14 cellular contexts compared by ENCODE assay signal in genomic region chr14:97854918-97855317, GRCh38.
DNase-seq lines count a peak whose midpoint lies in the region; TF ChIP-seq lines count a peak whose summit lies in the region.
"Had no signal": no experiment of that assay in that cellular context is flagged by ENCODE, and none has a peak within 500 bp of the region (broad histone marks: within the 10 kb centered on the region; RNA-seq: fewer than 3 reads in every experiment).

No MANE protein-coding gene starts in this region.

- H3K9me3 Mint-ChIP-seq in H9 (no peaks in the 10 kb centered on the region), endodermal cell (no peaks in the 10 kb centered on the region)
- H3K9me3 Mint-ChIP-seq: CD8-positive, alpha-beta T cell had no signal

- no peaks in the 10 kb centered on the region for H3K23me2 ChIP-seq in H9 (ENCODE audit: insufficient read length, low read depth, low read length, poor library complexity, severe bottlenecking)

- H3K27me3 Mint-ChIP-seq in H9 (ENCODE audit: low read depth) (no peaks in the 10 kb centered on the region), endodermal cell (ENCODE audit: insufficient read depth) (peaks cover 23% of the 10 kb centered on the region)
- H3K27me3 Mint-ChIP-seq: B cell had no signal

- no peaks in the 10 kb centered on the region for H3K36me3 Mint-ChIP-seq in H9 (ENCODE audit: insufficient read depth in 1 of 3, low read depth in 3 of 3)
- no peaks in the 10 kb centered on the region for H3K36me3 Mint-ChIP-seq in endodermal cell (ENCODE audit: low read depth)
- H3K36me3 Mint-ChIP-seq: CD8-positive, alpha-beta T cell had no signal

- H3K4me3 ChIP-seq in endodermal cell (ENCODE audit: low read length) (no peak overlapping the region), mesendoderm (ENCODE audit: low read length) (no peak overlapping the region)
- H3K4me3 ChIP-seq: BLaER1 treated with 17β-estradiol and CSF1 and Interleukin-3, amounts not matched to agents 10 nM and 100 nM; GM12878 had no signal

- H3K79me1 ChIP-seq in H9 (ENCODE audit: insufficient read depth, low read depth, low read length, poor library complexity, severe bottlenecking) (no peaks in the 10 kb centered on the region), mesendoderm (ENCODE audit: low read length) (no peaks in the 10 kb centered on the region)

- H3K36me3 ChIP-seq in endodermal cell (ENCODE audit: control insufficient read depth, insufficient read depth, low read length) = no peaks in the 10 kb centered on the region
- no peaks in the 10 kb centered on the region for H3K36me3 ChIP-seq in mesendoderm (ENCODE audit: control insufficient read depth, insufficient read depth, low read length)
- H3K36me3 ChIP-seq: BLaER1 treated with 17β-estradiol and CSF1 and Interleukin-3, amounts not matched to agents 10 nM and 100 nM had no signal

- no peaks in the 10 kb centered on the region for H4K20me1 ChIP-seq in H9 (ENCODE audit: control insufficient read depth, insufficient read depth, insufficient read length)
- H4K20me1 ChIP-seq: BLaER1 treated with 17β-estradiol and CSF1 and Interleukin-3, amounts not matched to agents 10 nM and 100 nM had no signal

- H3K56ac ChIP-seq in H9 (ENCODE audit: insufficient read length, low read depth, low read length) (no peak overlapping the region), mesendoderm (ENCODE audit: low read length) (no peak overlapping the region)

- TF ChIP-seq CTCF in H9 (conservative IDR thresholded peaks at IDR 0.05) = no peak
- no peak for TF ChIP-seq CTCF in endodermal cell (conservative IDR thresholded peaks at IDR 0.05)

- H4K5ac ChIP-seq in H9 (ENCODE audit: insufficient read length, low read depth, low read length) = no peak overlapping the region
- no peak overlapping the region for H4K5ac ChIP-seq in mesendoderm (ENCODE audit: low read length)

- no peak overlapping the region for H2AK5ac ChIP-seq in H9 (ENCODE audit: insufficient read length, low read length)
- H2AK5ac ChIP-seq in mesendoderm (ENCODE audit: low read length) = no peak overlapping the region

- H2BK15ac ChIP-seq in H9 (ENCODE audit: low read depth, low read length) (no peak overlapping the region), mesendoderm (replicated peaks; ENCODE audit: low read depth) (no peak overlapping the region)

- peaks cover 15 to 16% of the 10 kb centered on the region in 2 experiments for H3K4me1 Mint-ChIP-seq in H9
- H3K4me1 Mint-ChIP-seq in endodermal cell = peaks cover 20% of the 10 kb centered on the region
- H3K4me1 Mint-ChIP-seq: B cell had no signal

- H2BK20ac ChIP-seq in H9 (ENCODE audit: low read depth, low read length, poor library complexity, severe bottlenecking) = no peak overlapping the region

- no peak overlapping the region for H2BK12ac ChIP-seq in H9 (ENCODE audit: insufficient read length, low read depth, low read length)

- H3K27me3 ChIP-seq in H9 (ENCODE audit: insufficient read depth, low read length) (no peaks in the 10 kb centered on the region), endodermal cell (ENCODE audit: control insufficient read depth, insufficient read depth, low read length, poor library complexity, severe bottlenecking) (peaks cover 12% of the 10 kb centered on the region), mesendoderm (ENCODE audit: insufficient read depth, low read length, poor library complexity) (no peaks in the 10 kb centered on the region)
- H3K27me3 ChIP-seq: BLaER1 treated with 17β-estradiol and CSF1 and Interleukin-3, amounts not matched to agents 10 nM and 100 nM had no signal

- H3K4me2 ChIP-seq in H9 (ENCODE audit: insufficient read depth, insufficient read length, low read length) (no peak overlapping the region), mesendoderm (ENCODE audit: low read length) (no peak overlapping the region)
- H3K4me2 ChIP-seq: BLaER1 treated with 17β-estradiol and CSF1 and Interleukin-3, amounts not matched to agents 10 nM and 100 nM had no signal

- H3K79me2 ChIP-seq in H9 (ENCODE audit: insufficient read depth, low read length) = no peaks in the 10 kb centered on the region
- no peaks in the 10 kb centered on the region for H3K79me2 ChIP-seq in mesendoderm (ENCODE audit: control insufficient read depth, insufficient read depth, low read length)

- H3K27ac Mint-ChIP-seq in H9 (peak overlapping the region in 1 of 3 experiments; percentile 50; a peak in 1 of 7 replicates), endodermal cell (no peak overlapping the region)
- H3K27ac Mint-ChIP-seq: B cell; CD8-positive, alpha-beta T cell had no signal

- no peak overlapping the region for H3K4me3 Mint-ChIP-seq in H9
- no peak overlapping the region for H3K4me3 Mint-ChIP-seq in endodermal cell
- H3K4me3 Mint-ChIP-seq: B cell; CD8-positive, alpha-beta T cell had no signal

- H3K27ac ChIP-seq in H9 (ENCODE audit: insufficient read length, low read depth, low read length) (no peak overlapping the region), endodermal cell (ENCODE audit: low read depth, low read length) (no peak overlapping the region), mesendoderm (ENCODE audit: low read depth, low read length) (no peak overlapping the region)
- H3K27ac ChIP-seq: BLaER1 treated with 17β-estradiol and CSF1 and Interleukin-3, amounts not matched to agents 10 nM and 100 nM; HL-60 had no signal

- H3K9me3 ChIP-seq in H9 (ENCODE audit: control insufficient read depth, low read depth, low read length) (no peaks in the 10 kb centered on the region), endodermal cell (ENCODE audit: control insufficient read depth, low read length) (no peaks in the 10 kb centered on the region)
- H3K9me3 ChIP-seq: BLaER1 treated with 17β-estradiol and CSF1 and Interleukin-3, amounts not matched to agents 10 nM and 100 nM had no signal

- H3K4ac ChIP-seq in H9 (ENCODE audit: low read depth, low read length) = no peak overlapping the region
- no peak overlapping the region for H3K4ac ChIP-seq in mesendoderm (ENCODE audit: low read depth, low read length)

- no peak overlapping the region for H2BK5ac ChIP-seq in H9 (ENCODE audit: insufficient read length, low read length)
- H2BK5ac ChIP-seq in mesendoderm (ENCODE audit: low read length) = no peak overlapping the region

- no peak overlapping the region for H3K18ac ChIP-seq in H9 (ENCODE audit: insufficient read length, low read depth, low read length)
- no peak overlapping the region for H3K18ac ChIP-seq in mesendoderm (ENCODE audit: low read length)

- H4K91ac ChIP-seq in H9 (ENCODE audit: insufficient read length, low read depth, low read length) = no peak overlapping the region

- H3K9ac ChIP-seq in H9 (ENCODE audit: extremely low read depth, insufficient read length, low read length) (no peak overlapping the region), endodermal cell (ENCODE audit: extremely low read depth, low read length, poor library complexity, severe bottlenecking) (no peak overlapping the region), mesendoderm (ENCODE audit: low read length) (no peak overlapping the region)
- H3K9ac ChIP-seq: BLaER1 treated with 17β-estradiol and CSF1 and Interleukin-3, amounts not matched to agents 10 nM and 100 nM had no signal

- no peak overlapping the region for H3K14ac ChIP-seq in H9 (ENCODE audit: insufficient read depth, low read length)

- H3K4me1 ChIP-seq in H9 (ENCODE audit: insufficient read depth, low read length) = peaks cover 10% of the 10 kb centered on the region; the same call in 1 of the 2 replicates
- H3K4me1 ChIP-seq in endodermal cell (ENCODE audit: control insufficient read depth, insufficient read depth, low read length) = peaks cover 9% of the 10 kb centered on the region
- peaks cover 6% of the 10 kb centered on the region for H3K4me1 ChIP-seq in mesendoderm (ENCODE audit: control insufficient read depth, low read depth, low read length)
- H3K4me1 ChIP-seq: BLaER1 treated with 17β-estradiol and CSF1 and Interleukin-3, amounts not matched to agents 10 nM and 100 nM had no signal

- H3K23ac ChIP-seq in H9 (ENCODE audit: insufficient read length, low read depth, low read length) (no peak overlapping the region), mesendoderm (ENCODE audit: low read length) (no peak overlapping the region)

- H4K8ac ChIP-seq in H9 (replicated peaks; ENCODE audit: insufficient read length, low read depth, low read length) = no peak overlapping the region
- H4K8ac ChIP-seq in mesendoderm (ENCODE audit: low read depth, low read length) = no peak overlapping the region

- WGBS in H9 (ENCODE audit: extremely low coverage, insufficient read length, low lambda C conversion rate) = no CpG with 5 or more reads among the region's 9 CpGs
- 71 to 73% methylated on average over 6 to 9 of the region's 9 CpGs for WGBS in endodermal cell (ENCODE audit: insufficient coverage in 1 of 2, insufficient read length in 1 of 2), 2 experiments
- WGBS in mesendoderm (ENCODE audit: extremely low coverage, insufficient coverage, low lambda C conversion rate) = no CpG with 5 or more reads among the region's 9 CpGs

- H2BK120ac ChIP-seq in H9 (ENCODE audit: low read depth, low read length, poor library complexity, severe bottlenecking) = no peak overlapping the region
- H2BK120ac ChIP-seq in mesendoderm (ENCODE audit: low read depth, low read length) = no peak overlapping the region

- no peak overlapping the region for H3T11ph ChIP-seq in H9 (ENCODE audit: low read length)

- DNase-seq in H9 (peak; percentile 46), endodermal cell (peak; percentile 73), mesendoderm (peak; percentile 56), germinal center (ENCODE audit: low spot score) (no peak), NCI-H187 treated with DMSO at 0.1 percent for 48 hours (lab: John Stamatoyannopoulos, UW) (no peak), SHP77 treated with DMSO at 0.1 percent for 48 hours (lab: John Stamatoyannopoulos, UW) (no peak)
- DNase-seq: Calu3; CD8-positive, alpha-beta T cell; DMS79 treated with DMSO at 0.1 percent for 48 hours; HCEC 1CT had no signal

- no peak overlapping the region for H2AFZ ChIP-seq in H9 (ENCODE audit: low read length)

Comparison
In these comparisons a context has a peak if more than half of its experiments do, and no peak if none do; other contexts are left out.
1. DNase-seq: peak in H9 (single experiment), endodermal cell (single experiment) and mesendoderm (single experiment); none in germinal center (single experiment), NCI-H187 treated with DMSO at 0.1 percent for 48 hours (single experiment) and SHP77 treated with DMSO at 0.1 percent for 48 hours (single experiment).